ENCODE assay signal across 10 cellular contexts in genomic region chr11:2375964-2376551, GRCh38. TPM values are rescaled to one million over a fixed set of nuclear protein-coding genes. Genes with fewer than 3 reads are reported as not detected.
DNase-seq lines count a peak whose midpoint lies in the region; ATAC-seq and TF ChIP-seq lines count a peak whose summit lies in the region.
"Had no signal": no experiment of that assay in that cellular context is flagged by ENCODE, and none has a peak within 500 bp of the region (broad histone marks: within the 10 kb centered on the region; RNA-seq: fewer than 3 reads in every experiment).

No MANE protein-coding gene starts in this region.

- peaks cover 18% of the 10 kb centered on the region for H3K4me1 Mint-ChIP-seq in activated naive CD4-positive, alpha-beta T cell treated with anti-CD3 and anti-CD28 coated beads, Interleukin-2, amount 50 U/mL, for 24 hours
- no peaks in the 10 kb centered on the region for H3K4me1 Mint-ChIP-seq in activated T-helper 17 cell treated with anti-CD3 and anti-CD28 coated beads, Interleukin-2, amount 50 U/mL, for 72 hours
- peaks cover 38% of the 10 kb centered on the region for H3K4me1 Mint-ChIP-seq in stimulated activated memory B cell treated with anti-CD40 and anti-IgM and Interleukin-4, amounts not matched to agents 10 μg/mL and 1 μg/mL and 100 μg/mL, for 72 hours

- peak overlapping the region; percentile 8 for H3K27ac Mint-ChIP-seq in activated naive CD4-positive, alpha-beta T cell treated with anti-CD3 and anti-CD28 coated beads, Interleukin-2, amount 50 U/mL, for 24 hours
- H3K27ac Mint-ChIP-seq in activated T-helper 17 cell treated with anti-CD3 and anti-CD28 coated beads, Interleukin-2, amount 50 U/mL, for 72 hours, result no peak overlapping the region
- H3K27ac Mint-ChIP-seq in stimulated activated memory B cell treated with anti-CD40 and anti-IgM and Interleukin-4, amounts not matched to agents 10 μg/mL and 1 μg/mL and 100 μg/mL, for 72 hours, result no peak overlapping the region

- no peak for DNase-seq in activated naive CD4-positive, alpha-beta T cell treated with Interleukin-2 at 50 U/mL for 16 hours
- peak; percentile 43 for DNase-seq in kidney epithelial cell (ENCODE audit: low read depth)
- no peak for DNase-seq in central memory CD4-positive, alpha-beta T cell
- no peak for DNase-seq in NCI-H345 (lab: John Stamatoyannopoulos, UW)
- no peak for DNase-seq in H4 (ENCODE audit: low spot score)
- DNase-seq: MG63, SIG-M5 had no signal

- no peak for ATAC-seq in activated T-helper 17 cell treated with anti-CD3 and anti-CD28 coated beads, Interleukin-2, amount 50 U/mL, for 72 hours (replicated peaks)
- ATAC-seq in stimulated activated memory B cell treated with anti-CD40 and anti-IgM and Interleukin-4, amounts not matched to agents 10 μg/mL and 1 μg/mL and 100 μg/mL, for 72 hours, result no peak

- no peaks in the 10 kb centered on the region for H3K9me3 Mint-ChIP-seq in activated naive CD4-positive, alpha-beta T cell treated with anti-CD3 and anti-CD28 coated beads, Interleukin-2, amount 50 U/mL, for 24 hours
- H3K9me3 Mint-ChIP-seq in activated T-helper 17 cell treated with anti-CD3 and anti-CD28 coated beads, Interleukin-2, amount 50 U/mL, for 72 hours, result no peaks in the 10 kb centered on the region
- H3K9me3 Mint-ChIP-seq in stimulated activated memory B cell treated with anti-CD40 and anti-IgM and Interleukin-4, amounts not matched to agents 10 μg/mL and 1 μg/mL and 100 μg/mL, for 72 hours, result no peaks in the 10 kb centered on the region

- no peaks in the 10 kb centered on the region for H3K36me3 ChIP-seq in kidney epithelial cell (ENCODE audit: control insufficient read depth, insufficient read depth, low read length)

- H3K27me3 ChIP-seq in kidney epithelial cell (ENCODE audit: control insufficient read depth, insufficient read depth, low read length), result no peaks in the 10 kb centered on the region
- H3K27me3 ChIP-seq: MG63 had no signal

- H3K27me3 Mint-ChIP-seq in activated naive CD4-positive, alpha-beta T cell treated with anti-CD3 and anti-CD28 coated beads, Interleukin-2, amount 50 U/mL, for 24 hours, result no peaks in the 10 kb centered on the region
- H3K27me3 Mint-ChIP-seq in activated T-helper 17 cell treated with anti-CD3 and anti-CD28 coated beads, Interleukin-2, amount 50 U/mL, for 72 hours, result no peaks in the 10 kb centered on the region
- H3K27me3 Mint-ChIP-seq in stimulated activated memory B cell treated with anti-CD40 and anti-IgM and Interleukin-4, amounts not matched to agents 10 μg/mL and 1 μg/mL and 100 μg/mL, for 72 hours, result no peaks in the 10 kb centered on the region

- no peak for TF ChIP-seq CTCF in kidney epithelial cell (IDR thresholded peaks at IDR 0.05; ENCODE audit: insufficient read depth, low read length, poor library complexity, severe bottlenecking)

- no peak overlapping the region for H3K4me3 ChIP-seq in kidney epithelial cell (ENCODE audit: low read depth, low read length)

- H3K36me3 Mint-ChIP-seq in activated naive CD4-positive, alpha-beta T cell treated with anti-CD3 and anti-CD28 coated beads, Interleukin-2, amount 50 U/mL, for 24 hours, result no peaks in the 10 kb centered on the region
- peaks cover 10% of the 10 kb centered on the region for H3K36me3 Mint-ChIP-seq in activated T-helper 17 cell treated with anti-CD3 and anti-CD28 coated beads, Interleukin-2, amount 50 U/mL, for 72 hours (ENCODE audit: low read depth)
- no peaks in the 10 kb centered on the region for H3K36me3 Mint-ChIP-seq in stimulated activated memory B cell treated with anti-CD40 and anti-IgM and Interleukin-4, amounts not matched to agents 10 μg/mL and 1 μg/mL and 100 μg/mL, for 72 hours

- H3K4me3 Mint-ChIP-seq in activated naive CD4-positive, alpha-beta T cell treated with anti-CD3 and anti-CD28 coated beads, Interleukin-2, amount 50 U/mL, for 24 hours, result peak overlapping the region; percentile 67
- peak overlapping the region; percentile 38 for H3K4me3 Mint-ChIP-seq in activated T-helper 17 cell treated with anti-CD3 and anti-CD28 coated beads, Interleukin-2, amount 50 U/mL, for 72 hours
- peak overlapping the region; percentile 56 for H3K4me3 Mint-ChIP-seq in stimulated activated memory B cell treated with anti-CD40 and anti-IgM and Interleukin-4, amounts not matched to agents 10 μg/mL and 1 μg/mL and 100 μg/mL, for 72 hours

RNA-seq across cellular contexts. Expression of gene CD81, which starts 1.1 kb away (rescaled TPM):
- 100 to 1,000 TPM; 147 to 170 TPM for total RNA-seq in activated T-helper 17 cell treated with anti-CD3 and anti-CD28 coated beads, Interleukin-2, amount 50 U/mL, for 72 hours
- 216 and 263 TPM in 2 replicates for total RNA-seq in kidney epithelial cell
- total RNA-seq in H4 (2014; rRNA removed; shearing (Covaris generic)), result 135 and 154 TPM in 2 replicates

RNA-seq across cellular contexts. Expression of gene TSSC4, which starts 24.5 kb away (rescaled TPM):
- total RNA-seq in activated T-helper 17 cell treated with anti-CD3 and anti-CD28 coated beads, Interleukin-2, amount 50 U/mL, for 72 hours, result 10 to 100 TPM; 19.7 to 58.7 TPM
- total RNA-seq in kidney epithelial cell, result 62.0 and 73.2 TPM in 2 replicates
- total RNA-seq in H4 (2014; rRNA removed; shearing (Covaris generic)), result 32.8 and 52.2 TPM in 2 replicates
